ENCODE assay signal across 15 cellular contexts in genomic region chr20:31685853-31686641, GRCh38. TPM values are rescaled to one million over a fixed set of nuclear protein-coding genes. Genes with fewer than 3 reads are reported as not detected.
DNase-seq lines count a peak whose midpoint lies in the region; ATAC-seq and TF ChIP-seq lines count a peak whose summit lies in the region.
"Had no signal": no experiment of that assay in that cellular context is flagged by ENCODE, and none has a peak within 500 bp of the region (broad histone marks: within the 10 kb centered on the region; RNA-seq: fewer than 3 reads in every experiment).

No MANE protein-coding gene starts in this region.

- H3K36me3 ChIP-seq in Panc1 (ENCODE audit: control insufficient read depth, insufficient read depth, low read length): no peaks in the 10 kb centered on the region; the same call in 1 of the 2 replicates
- H3K36me3 ChIP-seq in hepatocyte (replicated peaks; ENCODE audit: insufficient read depth, low read depth): no peaks in the 10 kb centered on the region
- H3K36me3 ChIP-seq in stomach: peaks cover 0 to 57% (median 38%) of the 10 kb centered on the region in 4 donors

- peaks cover 18 to 40% of the 10 kb centered on the region in 2 donors for H3K36me3 Mint-ChIP-seq in activated T-cell treated with anti-CD3 and anti-CD28 coated beads, Interleukin-2, amount 50 U/mL, for 72 hours (ENCODE audit: insufficient read depth in 2 of 2)

- peaks cover 19% of the 10 kb centered on the region for H4K20me1 ChIP-seq in hepatocyte (ENCODE audit: insufficient read depth, poor library complexity, severe bottlenecking)

- TF ChIP-seq POLR2A in stomach (IDR thresholded peaks at IDR 0.05): no peak

- H3K4me3 ChIP-seq in Panc1 (ENCODE audit: low read depth in 2 of 2, low read length in 2 of 2) (no peak overlapping the region), hepatocyte (no peak overlapping the region), stomach (no peak overlapping the region)

- H3K4me2 ChIP-seq in hepatocyte: no peak overlapping the region

- POLR2A ChIA-PET in Panc1 (lab: Charles Lee): no interaction called here

- H3K4me1 ChIP-seq in Panc1 (ENCODE audit: control insufficient read depth, insufficient read depth, low read length): peaks cover 14% of the 10 kb centered on the region
- no peaks in the 10 kb centered on the region for H3K4me1 ChIP-seq in hepatocyte (ENCODE audit: insufficient read depth)
- H3K4me1 ChIP-seq in stomach: peaks cover 15 to 89% (median 46%) of the 10 kb centered on the region in 4 donors

- TF ChIP-seq CTCF in Panc1 (IDR thresholded peaks at IDR 0.05) (no peak), hepatocyte (IDR thresholded peaks at IDR 0.05; ENCODE audit: poor library complexity) (no peak), stomach (IDR thresholded peaks at IDR 0.05) (no peak)

- H3K27ac Mint-ChIP-seq in activated T-cell treated with anti-CD3 and anti-CD28 coated beads, Interleukin-2, amount 50 U/mL, for 72 hours: peak overlapping the region; percentile 89

- ATAC-seq in activated T-cell treated with anti-CD3 and anti-CD28 coated beads, Interleukin-2, amount 50 U/mL, for 72 hours (replicated peaks in 1 of 2): no peak
- ATAC-seq in Panc1: no peak
- no peak for ATAC-seq in GM18520 (IDR thresholded peaks at IDR 0.05; ENCODE audit: unreplicated experiment)
- no peak for ATAC-seq in GM21360 (IDR thresholded peaks at IDR 0.05; ENCODE audit: unreplicated experiment)

- peaks cover 96% of the 10 kb centered on the region for H3K79me2 ChIP-seq in hepatocyte

- TF ChIP-seq EP300 in stomach (IDR thresholded peaks at IDR 0.05): no peak

- CTCF ChIA-PET in Panc1 (lab: Charles Lee): no interaction called here

- TSS peak; percentile 32 for BruUV-seq in Panc1 (replicated peaks; lab: Mats Ljungman, UMichigan)

- H2AFZ ChIP-seq in hepatocyte: no peak overlapping the region

- peak overlapping the region; percentile 36; the same call in 1 of the 2 replicates for H3K27ac ChIP-seq in Panc1 (ENCODE audit: low read length)
- H3K27ac ChIP-seq in hepatocyte: peak overlapping the region; percentile 54
- peak overlapping the region in 3 of 5 donors; percentile 32 to 61 (median 50) for H3K27ac ChIP-seq in stomach

- 83% methylated on average over 2 of the region's 2 CpGs for WGBS in hepatocyte (ENCODE audit: low lambda C conversion rate, missing lambda C conversion rate)
- WGBS in stomach, 5 donors: 63 to 75% (median 73%) methylated on average over 2 of the region's 2 CpGs

- H3K27me3 ChIP-seq in Panc1 (ENCODE audit: control insufficient read depth, insufficient read depth, low read length) (no peaks in the 10 kb centered on the region), hepatocyte (no peaks in the 10 kb centered on the region), stomach (no peaks in the 10 kb centered on the region)

- in situ Hi-C loops in Panc1 (cut with HindIII; ENCODE audit: low pct_unique_long_range_greater_than_20kb, low sequenced_read_pairs): loop anchor here (5.0 kb wide), 1 partner anchor 34 kb away; no protein-coding TSS in a partner anchor

- H3K9me3 Mint-ChIP-seq in activated T-cell treated with anti-CD3 and anti-CD28 coated beads, Interleukin-2, amount 50 U/mL, for 72 hours: no peaks in the 10 kb centered on the region

- intact Hi-C loops in Panc1 (cut with micrococcal nuclease; ENCODE audit: unreplicated experiment) (no loop called here), stomach (cut with DNase I; ENCODE audit: low total_unique reads) (no loop called here)

- peak overlapping the region; percentile 9 to 43 for H3K4me3 Mint-ChIP-seq in activated T-cell treated with anti-CD3 and anti-CD28 coated beads, Interleukin-2, amount 50 U/mL, for 72 hours

- H3K9me2 ChIP-seq in hepatocyte (replicated peaks; ENCODE audit: insufficient read depth): no peaks in the 10 kb centered on the region

- DNase-seq in activated T-cell treated with anti-CD3 and anti-CD28 coated beads, Interleukin-2, amount 50 U/mL, for 72 hours: no peak
- DNase-seq in activated T-cell treated with anti-CD3 and anti-CD28 coated beads for 4 hours (no peak), Panc1 (ENCODE audit: low read depth, low spot score) (no peak), hepatocyte (ENCODE audit: low spot score) (no peak), stomach (no peak), ureter (ENCODE audit: low spot score) (no peak)
- DNase-seq: activated effector memory CD4-positive, alpha-beta T cell treated with Interleukin-2 at 50 U/mL for 16 hours; GF-D8; hippocampal formation; NCI-H1930; stimulated activated CD4-positive, alpha-beta T cell treated with anti-CD3 and anti-CD28 coated beads, Interleukin-15, amount 100 ng/mL, for 24 hours had no signal

- no peaks in the 10 kb centered on the region for H3K27me3 Mint-ChIP-seq in activated T-cell treated with anti-CD3 and anti-CD28 coated beads, Interleukin-2, amount 50 U/mL, for 72 hours (ENCODE audit: low read depth)

- H3K9me3 ChIP-seq in Panc1 (ENCODE audit: control insufficient read depth, insufficient read depth, low read depth, low read length) (no peaks in the 10 kb centered on the region), hepatocyte (ENCODE audit: low read depth) (no peaks in the 10 kb centered on the region), stomach (no peaks in the 10 kb centered on the region)

- H3K4me1 Mint-ChIP-seq in activated T-cell treated with anti-CD3 and anti-CD28 coated beads, Interleukin-2, amount 50 U/mL, for 72 hours (ENCODE audit: low read depth): peaks cover 91% of the 10 kb centered on the region

RNA-seq across cellular contexts. Expression of gene BCL2L1, which starts 36.6 kb away (rescaled TPM):
- total RNA-seq in activated T-cell treated with anti-CD3 and anti-CD28 coated beads, Interleukin-2, amount 50 U/mL, for 72 hours: 100 to 1,000 TPM; 120 to 152 TPM
- total RNA-seq in Panc1 (2021; ENCODE audit: unreplicated experiment): 150 TPM
- polyA plus RNA-seq in Panc1 (2012; ENCODE audit: insufficient read length): 127 TPM
- 139 and 145 TPM in 2 replicates for total RNA-seq in hepatocyte
- polyA plus RNA-seq in hepatocyte: 104 and 108 TPM in 2 replicates
- total RNA-seq in stomach: 100 to 1,000 TPM in 2 of 5 donors, 10 to 100 TPM in 3; 61.7 to 210 (median 68.7) TPM
- 10 to 100 TPM; 47.1 to 88.2 (median 73.0) TPM for polyA plus RNA-seq in stomach
- 91.4 TPM for total RNA-seq in ureter

RNA-seq across cellular contexts. Expression of gene COX4I2, which starts 48.3 kb away (rescaled TPM):
- total RNA-seq in activated T-cell treated with anti-CD3 and anti-CD28 coated beads, Interleukin-2, amount 50 U/mL, for 72 hours: not detected
- total RNA-seq in Panc1 (2021; ENCODE audit: unreplicated experiment): not detected
- not detected for polyA plus RNA-seq in Panc1 (2012; ENCODE audit: insufficient read length)
- total RNA-seq in hepatocyte: 0.68 and 3.6 TPM in 2 replicates
- polyA plus RNA-seq in hepatocyte: 0.37 and 3.3 TPM in 2 replicates
- total RNA-seq in stomach: 1 to 10 TPM in 2 of 5 donors, not detected in 3; 1.8 to 4.2 TPM
- 1 to 10 TPM; 1.8 to 6.7 (median 4.8) TPM for polyA plus RNA-seq in stomach
- total RNA-seq in ureter: 4.0 TPM
- total RNA-seq: myocyte had no signal
- polyA plus RNA-seq: AG04450 had no signal

RNA-seq across cellular contexts. Expression of gene TPX2, which starts 53.0 kb away (rescaled TPM):
- 100 to 1,000 TPM; 114 to 132 TPM for total RNA-seq in activated T-cell treated with anti-CD3 and anti-CD28 coated beads, Interleukin-2, amount 50 U/mL, for 72 hours
- total RNA-seq in Panc1 (2021; ENCODE audit: unreplicated experiment): 248 TPM
- 84.6 TPM for polyA plus RNA-seq in Panc1 (2012; ENCODE audit: insufficient read length)
- total RNA-seq in hepatocyte: 22.9 and 23.9 TPM in 2 replicates
- 16.3 and 18.5 TPM in 2 replicates for polyA plus RNA-seq in hepatocyte
- total RNA-seq in stomach: 10 to 100 TPM in 1 of 5 donors, 1 to 10 TPM in 4; 5.3 to 11.4 (median 7.6) TPM
- polyA plus RNA-seq in stomach: 1 to 10 TPM; 1.7 to 7.1 (median 3.3) TPM
- total RNA-seq in ureter: 0.81 TPM
